1 cellular context compared by ENCODE assay signal in the genomic region with DNA sequence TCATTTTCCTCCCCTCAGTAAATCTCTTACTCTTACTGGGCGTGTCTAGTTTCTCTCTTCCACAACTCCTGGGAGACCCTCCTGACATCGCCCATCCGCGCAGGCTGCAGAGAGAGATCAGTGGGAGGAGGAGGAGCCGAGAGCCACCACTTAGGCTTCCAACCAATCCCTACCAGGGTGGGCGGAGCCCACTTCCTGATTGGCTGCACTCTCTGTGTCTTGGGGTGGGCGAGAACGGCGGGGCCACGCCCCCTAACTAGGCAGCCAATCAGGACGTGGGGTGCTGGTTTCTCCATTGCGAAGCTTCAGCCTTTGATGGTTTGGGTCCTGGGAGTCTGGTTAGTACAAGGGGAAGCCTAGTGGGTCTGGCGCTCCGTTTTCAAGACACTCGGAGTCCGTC.
TF ChIP-seq lines count a peak whose summit lies in the region.

A gene (plus strand): TSS at position 330 of the 400 bp plus-strand sequence. CDS start 87 bp downstream, outside the sequence.

TF ChIP-seq in GM12878, 131 proteins besides CTCF, POLR2A, EP300 and RAD21 (continued from another document):
- TF ChIP-seq, protein P1, sequence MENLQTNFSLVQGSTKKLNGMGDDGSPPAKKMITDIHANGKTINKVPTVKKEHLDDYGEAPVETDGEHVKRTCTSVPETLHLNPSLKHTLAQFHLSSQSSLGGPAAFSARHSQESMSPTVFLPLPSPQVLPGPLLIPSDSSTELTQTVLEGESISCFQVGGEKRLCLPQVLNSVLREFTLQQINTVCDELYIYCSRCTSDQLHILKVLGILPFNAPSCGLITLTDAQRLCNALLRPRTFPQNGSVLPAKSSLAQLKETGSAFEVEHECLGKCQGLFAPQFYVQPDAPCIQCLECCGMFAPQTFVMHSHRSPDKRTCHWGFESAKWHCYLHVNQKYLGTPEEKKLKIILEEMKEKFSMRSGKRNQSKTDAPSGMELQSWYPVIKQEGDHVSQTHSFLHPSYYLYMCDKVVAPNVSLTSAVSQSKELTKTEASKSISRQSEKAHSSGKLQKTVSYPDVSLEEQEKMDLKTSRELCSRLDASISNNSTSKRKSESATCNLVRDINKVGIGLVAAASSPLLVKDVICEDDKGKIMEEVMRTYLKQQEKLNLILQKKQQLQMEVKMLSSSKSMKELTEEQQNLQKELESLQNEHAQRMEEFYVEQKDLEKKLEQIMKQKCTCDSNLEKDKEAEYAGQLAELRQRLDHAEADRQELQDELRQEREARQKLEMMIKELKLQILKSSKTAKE (IDR thresholded peaks at IDR 0.05; ENCODE audit: low read depth, poor library complexity, severe bottlenecking) = no peak
TF ChIP-seq in GM12878: peak in this region for 1.
